In the genomic region with DNA sequence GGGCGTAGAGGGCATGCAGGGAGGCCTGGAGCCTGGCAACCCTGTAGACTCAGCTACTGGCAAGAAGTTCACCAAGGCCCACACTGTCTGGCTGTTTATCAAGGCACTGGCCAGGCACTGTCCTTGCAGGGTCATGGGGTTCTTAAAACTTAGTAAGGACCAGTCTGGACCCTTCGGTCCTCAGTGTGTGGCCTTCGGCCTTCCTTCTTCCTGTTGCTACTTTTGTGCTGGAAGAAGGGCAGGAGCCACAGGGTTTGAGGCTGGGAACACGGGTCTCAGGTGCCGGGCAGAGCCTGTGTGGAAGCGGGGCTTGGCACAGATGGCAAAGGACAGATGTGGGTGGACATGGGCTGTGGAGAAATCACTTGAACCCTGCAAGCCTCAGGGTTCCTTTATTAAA, we compare ENCODE assay signal across 21 cellular contexts.
"Had no signal": no experiment of that assay in that cellular context is flagged by ENCODE, and none has a peak within 500 bp of the region (broad histone marks: within the 10 kb centered on the region; RNA-seq: fewer than 3 reads in every experiment).

No MANE protein-coding gene starts in this region.

- H3K27ac Mint-ChIP-seq: activated naive CD8-positive, alpha-beta T cell treated with anti-CD3 and anti-CD28 coated beads, Interleukin-2, amount 50 U/mL, for 24 hours; WTC11 had no signal

- H3K9me3 Mint-ChIP-seq: activated naive CD8-positive, alpha-beta T cell treated with anti-CD3 and anti-CD28 coated beads, Interleukin-2, amount 50 U/mL, for 24 hours; activated T-cell treated with anti-CD3 and anti-CD28 coated beads, Interleukin-2, amount 50 U/mL, for 4 hours had no signal

- H3K27ac ChIP-seq: right lobe of liver, transverse colon had no signal

- H3K9me3 ChIP-seq: right lobe of liver, transverse colon, uterus had no signal

- H3K27me3 ChIP-seq: right lobe of liver, transverse colon, uterus had no signal

- H3K4me1 Mint-ChIP-seq: activated naive CD8-positive, alpha-beta T cell treated with anti-CD3 and anti-CD28 coated beads, Interleukin-2, amount 50 U/mL, for 24 hours; stimulated activated naive B cell treated with anti-CD40 and anti-IgM and Interleukin-4, amounts not matched to agents 10 μg/mL and 1 μg/mL and 100 μg/mL, for 72 hours had no signal

- H3K4me3 ChIP-seq: right lobe of liver, transverse colon, uterus had no signal

- ATAC-seq: activated naive CD8-positive, alpha-beta T cell treated with anti-CD3 and anti-CD28 coated beads, Interleukin-2, amount 50 U/mL, for 24 hours; activated T-cell treated with anti-CD3 and anti-CD28 coated beads, Interleukin-2, amount 50 U/mL, for 4 hours; WTC11 had no signal

- DNase-seq: activated CD8-positive, alpha-beta memory T cell treated with anti-CD3 and anti-CD28 coated beads, Interleukin-2, amount 50 U/mL, for 4 hours; activated naive CD4-positive, alpha-beta T cell treated with anti-CD3 and anti-CD28 coated beads, Interleukin-2, amount 50 U/mL, for 16 hours; activated naive CD8-positive, alpha-beta T cell treated with anti-CD3 and anti-CD28 coated beads, Interleukin-2, amount 50 U/mL, for 24 hours; activated T-cell treated with anti-CD3 and anti-CD28 coated beads, Interleukin-2, amount 50 U/mL, for 4 hours; dermis blood vessel endothelial cell; effector CD8-positive, alpha-beta T cell; foreskin melanocyte; glutamatergic neuron; hypothalamus; islet precursor cell; left cardiac atrium; mesenchymal stem cell; right lobe of liver; small intestine; stimulated activated CD4-positive, alpha-beta T cell treated with anti-CD3 and anti-CD28 coated beads, Interleukin-2, amount 100 ng/mL, for 24 hours; stimulated activated naive B cell treated with anti-CD40 and anti-IgM and Interleukin-4, amounts not matched to agents 10 μg/mL and 1 μg/mL and 100 μg/mL, for 72 hours; T-helper 1 cell; T-helper 9 cell; transverse colon; uterus had no signal

- H3K4me3 Mint-ChIP-seq: activated naive CD8-positive, alpha-beta T cell treated with anti-CD3 and anti-CD28 coated beads, Interleukin-2, amount 50 U/mL, for 24 hours; activated T-cell treated with anti-CD3 and anti-CD28 coated beads, Interleukin-2, amount 50 U/mL, for 4 hours; stimulated activated naive B cell treated with anti-CD40 and anti-IgM and Interleukin-4, amounts not matched to agents 10 μg/mL and 1 μg/mL and 100 μg/mL, for 72 hours; WTC11 had no signal

- H3K36me3 ChIP-seq: right lobe of liver, transverse colon, uterus had no signal

- H3K27me3 Mint-ChIP-seq: activated naive CD8-positive, alpha-beta T cell treated with anti-CD3 and anti-CD28 coated beads, Interleukin-2, amount 50 U/mL, for 24 hours; stimulated activated naive B cell treated with anti-CD40 and anti-IgM and Interleukin-4, amounts not matched to agents 10 μg/mL and 1 μg/mL and 100 μg/mL, for 72 hours had no signal

- H3K4me1 ChIP-seq: right lobe of liver, transverse colon, uterus had no signal
